In genomic region chr9:99730063-99730462, GRCh38 we compare ENCODE assay signal across 22 cellular contexts.
DNase-seq lines count a peak whose midpoint lies in the region; ATAC-seq and TF ChIP-seq lines count a peak whose summit lies in the region.
"Had no signal": no experiment of that assay in that cellular context is flagged by ENCODE, and none has a peak within 500 bp of the region (broad histone marks: within the 10 kb centered on the region; RNA-seq: fewer than 3 reads in every experiment).

No MANE protein-coding gene starts in this region.

- no peak overlapping the region for H2BK20ac ChIP-seq in IMR-90 (ENCODE audit: low read depth, low read length)

- CTCF ChIA-PET in IMR-90 (lab: Yijun Ruan, JAX) = no interaction called here
- CTCF ChIA-PET in T-cell (lab: Charles Lee) = no interaction called here

- 80% methylated on average over 1 of the region's 2 CpGs; no CpG with 5 or more reads in 1 of the 2 experiments for WGBS in IMR-90 (ENCODE audit: extremely low coverage in 2 of 2, insufficient read length in 1 of 2), 2 experiments
- WGBS in endodermal cell (ENCODE audit: insufficient coverage in 1 of 2, insufficient read length in 1 of 2), 2 experiments = 83% methylated on average over 2 of the region's 2 CpGs; no CpG with 5 or more reads in 1 of the 2 experiments

- H3K18ac ChIP-seq in IMR-90 (ENCODE audit: low read depth, low read length) = no peak overlapping the region

- H3K4me2 ChIP-seq in IMR-90 (ENCODE audit: low read depth, low read length) (no peak overlapping the region), neural progenitor cell (no peak overlapping the region)
- H3K4me2 ChIP-seq: BLaER1 treated with 17β-estradiol and CSF1 and Interleukin-3, amounts not matched to agents 10 nM and 100 nM had no signal

- no TSS peak for BruUV-seq in IMR-90 (replicated peaks; lab: Mats Ljungman, UMichigan)

- in situ Hi-C loops in IMR-90 (cut with MboI; ENCODE audit: low sequenced_read_pairs) = no loop called here

- H3K27ac Mint-ChIP-seq in endodermal cell = no peak overlapping the region
- peak overlapping the region; percentile 0 for H3K27ac Mint-ChIP-seq in neural progenitor cell
- no peak overlapping the region for H3K27ac Mint-ChIP-seq in T-cell
- H3K27ac Mint-ChIP-seq: B cell; CD4-positive, CD25-positive, alpha-beta regulatory T cell; CD8-positive, alpha-beta memory T cell; HFFc6 had no signal

- H3K36me3 ChIP-seq in IMR-90 (ENCODE audit: control insufficient read depth, insufficient read depth, low read length) = no peaks in the 10 kb centered on the region
- no peaks in the 10 kb centered on the region for H3K36me3 ChIP-seq in endodermal cell (ENCODE audit: control insufficient read depth, insufficient read depth, low read length)
- no peaks in the 10 kb centered on the region for H3K36me3 ChIP-seq in neural progenitor cell
- H3K36me3 ChIP-seq: BLaER1 treated with 17β-estradiol and CSF1 and Interleukin-3, amounts not matched to agents 10 nM and 100 nM had no signal

- no peaks in the 10 kb centered on the region for H3K79me2 ChIP-seq in neural progenitor cell (ENCODE audit: low read depth)

- no peaks in the 10 kb centered on the region for H3F3A ChIP-seq in neural progenitor cell (ENCODE audit: low read depth)

- H3K27me3 ChIP-seq in IMR-90 (ENCODE audit: control insufficient read depth, insufficient read depth, low read length) (peaks cover 3% of the 10 kb centered on the region; the same call in 1 of the 2 replicates), endodermal cell (ENCODE audit: control insufficient read depth, insufficient read depth, low read length, poor library complexity, severe bottlenecking) (no peaks in the 10 kb centered on the region), neural progenitor cell (no peaks in the 10 kb centered on the region)
- H3K27me3 ChIP-seq: BLaER1 treated with 17β-estradiol and CSF1 and Interleukin-3, amounts not matched to agents 10 nM and 100 nM had no signal

- H3K23ac ChIP-seq in IMR-90 (ENCODE audit: low read depth, low read length) = no peak overlapping the region

- no peak overlapping the region for H3K4me3 Mint-ChIP-seq in endodermal cell
- no peak overlapping the region for H3K4me3 Mint-ChIP-seq in neural progenitor cell
- H3K4me3 Mint-ChIP-seq in T-cell = no peak overlapping the region
- H3K4me3 Mint-ChIP-seq: B cell; CD4-positive, CD25-positive, alpha-beta regulatory T cell; CD8-positive, alpha-beta memory T cell; HFFc6 had no signal

- H3K4ac ChIP-seq in IMR-90 (ENCODE audit: low read depth, low read length) = no peak overlapping the region

- H3K9me3 ChIP-seq in IMR-90 (ENCODE audit: control insufficient read depth, insufficient read depth, low read length) (no peaks in the 10 kb centered on the region), endodermal cell (ENCODE audit: control insufficient read depth, low read length) (no peaks in the 10 kb centered on the region), neural progenitor cell (ENCODE audit: low read depth) (no peaks in the 10 kb centered on the region)
- H3K9me3 ChIP-seq: BLaER1 treated with 17β-estradiol and CSF1 and Interleukin-3, amounts not matched to agents 10 nM and 100 nM had no signal

- H2BK5ac ChIP-seq in IMR-90 (ENCODE audit: low read depth, low read length, poor library complexity, severe bottlenecking) = no peak overlapping the region

- H3K79me1 ChIP-seq in IMR-90 (ENCODE audit: low read depth in 1 of 2, low read length in 2 of 2) = no peaks in the 10 kb centered on the region

- no peaks in the 10 kb centered on the region for H4K20me1 ChIP-seq in IMR-90 (ENCODE audit: insufficient read depth, low read length)
- H4K20me1 ChIP-seq in neural progenitor cell (ENCODE audit: low read depth) = no peaks in the 10 kb centered on the region
- H4K20me1 ChIP-seq: BLaER1 treated with 17β-estradiol and CSF1 and Interleukin-3, amounts not matched to agents 10 nM and 100 nM had no signal

- H2AFZ ChIP-seq in IMR-90 (replicated peaks; ENCODE audit: low read length, poor library complexity) (peak overlapping the region; percentile 23), neural progenitor cell (replicated peaks) (peak overlapping the region; percentile 29)
- H2AFZ ChIP-seq: GM23248 had no signal

- intact Hi-C loops in IMR-90 (cut with micrococcal nuclease) = no loop called here

- H3K27me3 Mint-ChIP-seq in endodermal cell (ENCODE audit: insufficient read depth) (no peaks in the 10 kb centered on the region), neural progenitor cell (ENCODE audit: insufficient read depth, low read depth) (peaks cover 2% of the 10 kb centered on the region), T-cell (peaks cover 0 to 7% of the 10 kb centered on the region in 2 donors)

- H2BK120ac ChIP-seq in IMR-90 (ENCODE audit: low read depth, low read length) = no peak overlapping the region

- H2BK15ac ChIP-seq in IMR-90 (ENCODE audit: low read depth, low read length) = no peak overlapping the region

- ATAC-seq in IMR-90 (ENCODE audit: low read depth) = no peak
- ATAC-seq in HG03025 (IDR thresholded peaks at IDR 0.05; ENCODE audit: low FRiP score, unreplicated experiment) = no peak
- ATAC-seq in T-cell (replicated peaks in 1 of 4) = no peak
- ATAC-seq: HCT116, K562 had no signal

- no peak for TF ChIP-seq RAD21 in IMR-90 (IDR thresholded peaks at IDR 0.05; ENCODE audit: low read length)

- dilution Hi-C loops in IMR-90 (cut with HindIII; ENCODE audit: low sequenced_read_pairs, unreplicated experiment) = no loop called here

- no peaks in the 10 kb centered on the region for H3K9me3 Mint-ChIP-seq in endodermal cell
- H3K9me3 Mint-ChIP-seq in neural progenitor cell = no peaks in the 10 kb centered on the region
- no peaks in the 10 kb centered on the region for H3K9me3 Mint-ChIP-seq in T-cell
- H3K9me3 Mint-ChIP-seq: CD4-positive, CD25-positive, alpha-beta regulatory T cell; CD8-positive, alpha-beta memory T cell; HFFc6 had no signal

- no peak overlapping the region for H3K27ac ChIP-seq in IMR-90 (ENCODE audit: insufficient read depth, low read length)
- no peak overlapping the region for H3K27ac ChIP-seq in endodermal cell (ENCODE audit: low read depth, low read length)
- H3K27ac ChIP-seq in neural progenitor cell = no peak overlapping the region
- H3K27ac ChIP-seq: BLaER1 treated with 17β-estradiol and CSF1 and Interleukin-3, amounts not matched to agents 10 nM and 100 nM; GM23248; HL-60 had no signal

- no peak for DNase-seq in IMR-90
- no peak for DNase-seq in endodermal cell
- DNase-seq in neural progenitor cell (ENCODE audit: low spot score) = no peak
- DNase-seq in NCI-H1092 treated with DMSO at 0.1 percent for 48 hours (lab: John Stamatoyannopoulos, UW) = no peak
- DNase-seq in activated CD4-positive, CD25-positive, alpha-beta regulatory T cell treated with anti-CD3 and anti-CD28 coated beads, Interleukin-2, amount 50 U/mL, for 72 hours = no peak
- DNase-seq in T-cell = no peak
- DNase-seq: CD4-positive, CD25-positive, alpha-beta regulatory T cell; CD8-positive, alpha-beta memory T cell; COR-L47; DMS 273 treated with DMSO at 0.1 percent for 48 hours; DMS53; DND-41; EL; GM23248; H7; HFFc6 had no signal

- TF ChIP-seq POLR2A in IMR-90 (IDR thresholded peaks at IDR 0.05; ENCODE audit: low read depth, low read length) = no peak

- H4K91ac ChIP-seq in IMR-90 (ENCODE audit: insufficient read depth, low read depth, low read length) = no peak overlapping the region

- H2AK5ac ChIP-seq in IMR-90 (ENCODE audit: low read depth, low read length) = no peak overlapping the region

- POLR2A ChIA-PET in IMR-90 (lab: Charles Lee; ENCODE audit: unreplicated experiment) (no interaction called here), T-cell (lab: Charles Lee) (no interaction called here)

- H2AK9ac ChIP-seq in IMR-90 (replicated peaks; ENCODE audit: low read depth, low read length, poor library complexity) = no peak overlapping the region

- H3K9me1 ChIP-seq in IMR-90 (ENCODE audit: insufficient read depth, low read length) = no peaks in the 10 kb centered on the region

- no peak overlapping the region for H4K5ac ChIP-seq in IMR-90 (ENCODE audit: low read depth, low read length)

- no peak overlapping the region for H4K8ac ChIP-seq in IMR-90 (ENCODE audit: low read depth in 2 of 2, low read length in 2 of 2)

- H3K36me3 Mint-ChIP-seq in endodermal cell (ENCODE audit: low read depth) = no peaks in the 10 kb centered on the region
- H3K36me3 Mint-ChIP-seq in neural progenitor cell = no peaks in the 10 kb centered on the region
- no peaks in the 10 kb centered on the region for H3K36me3 Mint-ChIP-seq in T-cell
- H3K36me3 Mint-ChIP-seq: CD4-positive, CD25-positive, alpha-beta regulatory T cell had no signal

- H3K4me3 ChIP-seq in IMR-90 (ENCODE audit: insufficient read depth, low read depth, low read length) (no peak overlapping the region), endodermal cell (ENCODE audit: low read length) (no peak overlapping the region), neural progenitor cell (no peak overlapping the region)
- H3K4me3 ChIP-seq: BLaER1 treated with 17β-estradiol and CSF1 and Interleukin-3, amounts not matched to agents 10 nM and 100 nM; GM23248; K562 had no signal

- peaks cover 16% of the 10 kb centered on the region for H3K4me1 Mint-ChIP-seq in endodermal cell
- H3K4me1 Mint-ChIP-seq in neural progenitor cell = no peaks in the 10 kb centered on the region
- H3K4me1 Mint-ChIP-seq in T-cell = peaks cover 0 to 4% (median 2%) of the 10 kb centered on the region in 3 donors

- TF ChIP-seq CTCF in IMR-90 (conservative IDR thresholded peaks at IDR 0.05; ENCODE audit: low read depth, low read length) (no peak), endodermal cell (conservative IDR thresholded peaks at IDR 0.05) (peak; percentile 20), neural progenitor cell (IDR thresholded peaks at IDR 0.05) (no peak)

- no peak overlapping the region for H3K56ac ChIP-seq in IMR-90 (ENCODE audit: extremely low read depth, insufficient read depth, low read length)

- H3K9ac ChIP-seq in IMR-90 (ENCODE audit: low read depth, low read length) = no peak overlapping the region
- H3K9ac ChIP-seq in endodermal cell (ENCODE audit: extremely low read depth, low read length, poor library complexity, severe bottlenecking) = no peak overlapping the region
- no peak overlapping the region for H3K9ac ChIP-seq in neural progenitor cell
- H3K9ac ChIP-seq: BLaER1 treated with 17β-estradiol and CSF1 and Interleukin-3, amounts not matched to agents 10 nM and 100 nM; GM23248 had no signal

- H3K14ac ChIP-seq in IMR-90 (replicated peaks; ENCODE audit: low read depth, low read length) = no peak overlapping the region

- H3K4me1 ChIP-seq in IMR-90 (ENCODE audit: control insufficient read depth, insufficient read depth, low read length) (no peaks in the 10 kb centered on the region), endodermal cell (ENCODE audit: control insufficient read depth, insufficient read depth, low read length) (no peaks in the 10 kb centered on the region), neural progenitor cell (no peaks in the 10 kb centered on the region)

TF ChIP-seq in IMR-90, 13 proteins besides CTCF, POLR2A, EP300 and RAD21:
- TF ChIP-seq CHD1 (IDR thresholded peaks at IDR 0.05; ENCODE audit: low read depth, low read length) (no peak), RCOR1 (IDR thresholded peaks at IDR 0.05; ENCODE audit: insufficient replicate concordance, low read length) (no peak), MAFK (IDR thresholded peaks at IDR 0.05; ENCODE audit: low read depth, low read length) (no peak), CEBPB (IDR thresholded peaks at IDR 0.05; ENCODE audit: low read depth, low read length) (no peak)
